ENCODE assay signal across 16 cellular contexts in the genomic region with DNA sequence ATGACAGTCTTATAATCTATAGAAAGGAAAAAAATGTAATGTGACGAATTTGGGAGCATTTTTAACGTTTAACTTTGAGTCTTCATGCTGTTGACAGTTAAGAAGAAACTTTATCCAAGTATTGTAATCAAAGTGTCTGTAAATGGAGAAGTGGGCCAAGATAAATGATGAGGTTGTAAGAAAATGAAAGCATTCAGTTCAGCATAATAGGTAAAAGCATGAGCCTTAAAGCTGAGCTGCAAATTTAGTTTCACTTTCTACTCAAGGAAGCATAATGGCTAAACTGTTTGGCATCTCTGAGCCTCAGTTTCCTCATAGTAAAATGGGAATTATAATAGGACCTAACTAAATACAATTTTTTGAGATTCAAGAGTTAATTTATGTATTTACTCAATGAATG.
DNase-seq lines count a peak whose midpoint lies in the region; ATAC-seq and TF ChIP-seq lines count a peak whose summit lies in the region.
"Had no signal": no experiment of that assay in that cellular context is flagged by ENCODE, and none has a peak within 500 bp of the region (broad histone marks: within the 10 kb centered on the region; RNA-seq: fewer than 3 reads in every experiment).

No MANE protein-coding gene starts in this region.

- in situ Hi-C loops in astrocyte of the spinal cord (cut with HindIII; ENCODE audit: low sequenced_read_pairs) = no loop called here

- POLR2A ChIA-PET in PC-3 (lab: Charles Lee; ENCODE audit: unreplicated experiment) = no interaction called here

- H3K4me3 Mint-ChIP-seq in Calu3 (ENCODE audit: low read depth, unreplicated experiment) = no peak overlapping the region
- no peak overlapping the region for H3K4me3 Mint-ChIP-seq in activated naive CD4-positive, alpha-beta T cell treated with anti-CD3 and anti-CD28 coated beads for 36 hours
- H3K4me3 Mint-ChIP-seq: immature natural killer cell had no signal

- H3F3A ChIP-seq in MM.1S (ENCODE audit: insufficient read depth, low read length) = no peaks in the 10 kb centered on the region
- no peaks in the 10 kb centered on the region for H3F3A ChIP-seq in PC-3 (ENCODE audit: low read length, unreplicated experiment)

- H3K9ac ChIP-seq in MM.1S (ENCODE audit: low read length) = no peak overlapping the region
- no peak overlapping the region for H3K9ac ChIP-seq in PC-3 (ENCODE audit: low read length)

- H4K20me1 ChIP-seq in MM.1S (ENCODE audit: insufficient read depth, low read length) (no peaks in the 10 kb centered on the region), PC-3 (ENCODE audit: low read length) (no peaks in the 10 kb centered on the region)

- H3K4me1 Mint-ChIP-seq in Calu3 (ENCODE audit: low read depth, unreplicated experiment) = no peaks in the 10 kb centered on the region
- no peaks in the 10 kb centered on the region for H3K4me1 Mint-ChIP-seq in activated naive CD4-positive, alpha-beta T cell treated with anti-CD3 and anti-CD28 coated beads for 36 hours (ENCODE audit: low read depth)
- H3K4me1 Mint-ChIP-seq: immature natural killer cell had no signal

- no peak overlapping the region for H2AFZ ChIP-seq in MM.1S (ENCODE audit: low read length)
- no peak overlapping the region for H2AFZ ChIP-seq in PC-3 (ENCODE audit: low read length)

- no TSS peak for BruUV-seq in Calu3 (replicated peaks; lab: Mats Ljungman, UMichigan)
- BruUV-seq in PC-3 (replicated peaks; lab: Mats Ljungman, UMichigan) = no TSS peak

- CTCF ChIA-PET in Calu3 (lab: Charles Lee) (interaction anchor here (0.5 kb wide), 1 partner anchor 1153 kb away, joined by 3 read pairs; no protein-coding TSS in a partner anchor), PC-3 (lab: Charles Lee) (no interaction called here)
- CTCF ChIA-PET in activated naive CD4-positive, alpha-beta T cell treated with anti-CD3 and anti-CD28 coated beads for 36 hours (lab: Charles Lee) = interaction anchor here (1.4 kb wide), 1 partner anchor 132 kb away, joined by 3 read pairs; no protein-coding TSS in a partner anchor

- H3K4me3 ChIP-seq in MM.1S (ENCODE audit: low read length) (no peak overlapping the region), astrocyte of the spinal cord (ENCODE audit: low read depth, low read length) (no peak overlapping the region), PC-3 (ENCODE audit: low read length) (no peak overlapping the region)
- H3K4me3 ChIP-seq: K562, ovary, spleen had no signal

- H3K4me1 ChIP-seq in MM.1S (ENCODE audit: low read length) (no peaks in the 10 kb centered on the region), PC-3 (ENCODE audit: insufficient read depth, low read length) (no peaks in the 10 kb centered on the region)
- H3K4me1 ChIP-seq: spleen, testis had no signal

- intact Hi-C loops in Calu3 (cut with micrococcal nuclease; ENCODE audit: unreplicated experiment) = no loop called here
- intact Hi-C loops in PC-3 (cut with micrococcal nuclease) = no loop called here
- intact Hi-C loops in activated naive CD4-positive, alpha-beta T cell treated with anti-CD3 and anti-CD28 coated beads for 36 hours (cut with micrococcal nuclease) = no loop called here

- no peaks in the 10 kb centered on the region for H3K9me3 Mint-ChIP-seq in Calu3 (ENCODE audit: low read depth, unreplicated experiment)
- no peaks in the 10 kb centered on the region for H3K9me3 Mint-ChIP-seq in activated naive CD4-positive, alpha-beta T cell treated with anti-CD3 and anti-CD28 coated beads for 36 hours

- H3K27ac Mint-ChIP-seq in Calu3 (ENCODE audit: unreplicated experiment) = peak overlapping the region; percentile 9
- no peak overlapping the region for H3K27ac Mint-ChIP-seq in activated naive CD4-positive, alpha-beta T cell treated with anti-CD3 and anti-CD28 coated beads for 36 hours
- H3K27ac Mint-ChIP-seq: immature natural killer cell had no signal

- no peaks in the 10 kb centered on the region for H3K36me3 ChIP-seq in MM.1S (replicated peaks; ENCODE audit: insufficient read depth, low read length)
- no peaks in the 10 kb centered on the region for H3K36me3 ChIP-seq in PC-3 (ENCODE audit: low read depth, low read length)
- H3K36me3 ChIP-seq: ovary, spleen had no signal

- no peaks in the 10 kb centered on the region for H3K79me2 ChIP-seq in MM.1S (ENCODE audit: low read length)
- H3K79me2 ChIP-seq in PC-3 (ENCODE audit: low read length) = no peaks in the 10 kb centered on the region

- no peaks in the 10 kb centered on the region; the same call in 1 of the 2 replicates for H3K27me3 ChIP-seq in MM.1S (replicated peaks; ENCODE audit: insufficient read depth, low read length)
- no peaks in the 10 kb centered on the region for H3K27me3 ChIP-seq in PC-3 (ENCODE audit: low read length)
- H3K27me3 ChIP-seq: ovary, spleen, testis had no signal

- no peaks in the 10 kb centered on the region for H3K27me3 Mint-ChIP-seq in Calu3 (ENCODE audit: unreplicated experiment)
- H3K27me3 Mint-ChIP-seq in activated naive CD4-positive, alpha-beta T cell treated with anti-CD3 and anti-CD28 coated beads for 36 hours (ENCODE audit: low read depth) = no peaks in the 10 kb centered on the region

- H3K9me2 ChIP-seq in MM.1S (replicated peaks; ENCODE audit: insufficient read depth, low read length) (no peaks in the 10 kb centered on the region), PC-3 (replicated peaks; ENCODE audit: low read length) (no peaks in the 10 kb centered on the region)

- H3K4me2 ChIP-seq in MM.1S (ENCODE audit: low read depth, low read length) = peak overlapping the region; percentile 49
- H3K4me2 ChIP-seq in PC-3 (ENCODE audit: low read length) = no peak overlapping the region; the same call in 1 of the 2 replicates

- no peak for TF ChIP-seq CTCF in Calu3 (IDR thresholded peaks at IDR 0.05; ENCODE audit: unreplicated experiment)
- no peak for TF ChIP-seq CTCF in MM.1S (IDR thresholded peaks at IDR 0.05; ENCODE audit: low read length)
- TF ChIP-seq CTCF in astrocyte of the spinal cord (IDR thresholded peaks at IDR 0.05; ENCODE audit: low read depth, low read length) = no peak
- TF ChIP-seq CTCF in PC-3 (conservative IDR thresholded peaks at IDR 0.05; ENCODE audit: low read depth, low read length) = no peak

- DNase-seq in Calu3 (no peak), MM.1S (peak; percentile 70), astrocyte of the spinal cord (ENCODE audit: low read depth, low spot score) (peak; percentile 10), PC-3 (no peak), DMS114 treated with DMSO at 0.1 percent for 48 hours (lab: John Stamatoyannopoulos, UW; ENCODE audit: unreplicated experiment) (no peak)
- DNase-seq in activated naive CD4-positive, alpha-beta T cell treated with anti-CD3 and anti-CD28 coated beads for 36 hours = no peak
- DNase-seq: COR-L47, immature natural killer cell, midbrain, ovary, testis had no signal

- ATAC-seq in GM19372 (IDR thresholded peaks at IDR 0.05; ENCODE audit: low read depth, unreplicated experiment) (peak; percentile 88), PC-3 (no peak), GM19397 (IDR thresholded peaks at IDR 0.05; ENCODE audit: unreplicated experiment) (no peak)
- ATAC-seq: K562, Panc1 had no signal

- H3K9me3 ChIP-seq in MM.1S (replicated peaks; ENCODE audit: insufficient read depth, low read length) (no peaks in the 10 kb centered on the region), PC-3 (ENCODE audit: low read length) (no peaks in the 10 kb centered on the region)
- H3K9me3 ChIP-seq: ovary, testis had no signal

- H3K27ac ChIP-seq in MM.1S (ENCODE audit: low read length) (no peak overlapping the region), PC-3 (ENCODE audit: low read length) (no peak overlapping the region)
- H3K27ac ChIP-seq: ovary, spleen, testis had no signal

- no peaks in the 10 kb centered on the region for H3K36me3 Mint-ChIP-seq in Calu3 (ENCODE audit: insufficient read depth, unreplicated experiment)
- no peaks in the 10 kb centered on the region for H3K36me3 Mint-ChIP-seq in activated naive CD4-positive, alpha-beta T cell treated with anti-CD3 and anti-CD28 coated beads for 36 hours (ENCODE audit: low read depth)
- H3K36me3 Mint-ChIP-seq: immature natural killer cell had no signal

Comparison
In these comparisons a context has a peak if more than half of its experiments do, and no peak if none do; other contexts are left out.
1. DNase-seq: peak in MM.1S (single experiment) and astrocyte of the spinal cord (single experiment); none in Calu3 (single experiment), PC-3 (single experiment), DMS114 treated with DMSO at 0.1 percent for 48 hours (single experiment) and activated naive CD4-positive, alpha-beta T cell treated with anti-CD3 and anti-CD28 coated beads for 36 hours (single experiment).